In the genomic region with DNA sequence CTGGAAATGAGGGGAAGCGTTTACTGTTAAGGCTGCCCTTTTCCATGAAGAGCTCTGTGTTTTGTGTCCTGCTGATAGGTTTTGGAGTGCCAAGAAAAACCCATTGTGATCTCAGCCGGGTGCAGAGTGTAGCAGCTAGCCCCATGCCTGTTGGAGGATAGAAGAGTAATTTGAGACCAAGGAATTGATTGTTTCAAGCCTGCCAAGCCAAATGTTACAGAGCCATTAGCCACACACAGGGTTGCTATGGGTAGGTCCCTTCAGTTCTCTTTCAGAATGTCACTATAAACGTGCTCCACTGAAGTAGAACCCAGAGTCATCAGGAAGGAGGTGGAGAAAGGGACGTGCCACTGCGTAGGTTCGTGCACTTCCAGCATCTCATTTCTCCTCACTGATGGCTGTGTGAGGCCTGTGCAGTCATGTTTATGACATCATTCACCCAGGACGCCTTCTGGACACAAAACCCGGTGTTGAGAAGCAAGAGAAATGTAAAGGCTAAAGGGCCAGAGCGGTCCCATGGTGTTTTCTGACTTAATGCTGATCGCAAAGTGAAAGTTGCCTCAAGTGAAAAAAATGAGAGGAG, we compare ENCODE assay signal across 11 cellular contexts. TPM values are rescaled to one million over a fixed set of nuclear protein-coding genes. Genes with fewer than 3 reads are reported as not detected.
DNase-seq lines count a peak whose midpoint lies in the region; ATAC-seq and TF ChIP-seq lines count a peak whose summit lies in the region.
"Had no signal": no experiment of that assay in that cellular context is flagged by ENCODE, and none has a peak within 500 bp of the region (broad histone marks: within the 10 kb centered on the region; RNA-seq: fewer than 3 reads in every experiment).

No MANE protein-coding gene starts in this region.

- TF ChIP-seq CTCF in mammary epithelial cell (conservative IDR thresholded peaks at IDR 0.05 in 1 of 2, IDR thresholded peaks at IDR 0.05 in 1 of 2; ENCODE audit: extremely low read depth in 1 of 2, insufficient read depth in 1 of 2, low read depth in 1 of 2, low read length in 2 of 2) (no peak), breast epithelium (IDR thresholded peaks at IDR 0.05) (no peak), choroid plexus epithelial cell (conservative IDR thresholded peaks at IDR 0.05; ENCODE audit: low read depth, low read length) (no peak), right lobe of liver (IDR thresholded peaks at IDR 0.05) (no peak)

- BruUV-seq in mammary epithelial cell (replicated peaks; lab: Mats Ljungman, UMichigan), result no TSS peak

- H3K27me3 Mint-ChIP-seq in naive thymus-derived CD4-positive, alpha-beta T cell, result peaks cover 0 to 14% (median 0%) of the 10 kb centered on the region in 5 donors

- H3K4me2 ChIP-seq in mammary epithelial cell (ENCODE audit: insufficient read depth, low read depth, low read length), result peak overlapping the region; percentile 62

- in situ Hi-C loops in mammary epithelial cell (cut with MboI; ENCODE audit: low sequenced_read_pairs in 2 of 2), result no loop called here

- H3K36me3 Mint-ChIP-seq in naive thymus-derived CD4-positive, alpha-beta T cell, result no peaks in the 10 kb centered on the region

- H3K27ac ChIP-seq in mammary epithelial cell (ENCODE audit: insufficient read depth, low read depth, low read length) (no peak overlapping the region), breast epithelium (no peak overlapping the region), right lobe of liver (no peak overlapping the region)
- H3K27ac ChIP-seq in naive thymus-derived CD4-positive, alpha-beta T cell (ENCODE audit: low read depth, low read length), result no peak overlapping the region

- H3K27me3 ChIP-seq in mammary epithelial cell (ENCODE audit: insufficient read depth, low read length) (no peaks in the 10 kb centered on the region), breast epithelium (no peaks in the 10 kb centered on the region), right lobe of liver (no peaks in the 10 kb centered on the region)
- no peaks in the 10 kb centered on the region for H3K27me3 ChIP-seq in naive thymus-derived CD4-positive, alpha-beta T cell (ENCODE audit: control insufficient read depth in 2 of 2, insufficient read depth in 2 of 2, low read length in 2 of 2)

- H3K9me3 Mint-ChIP-seq in naive thymus-derived CD4-positive, alpha-beta T cell, result no peaks in the 10 kb centered on the region

- no peak for TF ChIP-seq POLR2A in breast epithelium (IDR thresholded peaks at IDR 0.05)
- TF ChIP-seq POLR2A in right lobe of liver (IDR thresholded peaks at IDR 0.05), result no peak
- no peak for TF ChIP-seq POLR2A in GM18505 (IDR thresholded peaks at IDR 0.05; ENCODE audit: borderline replicate concordance, extremely low read depth, insufficient read depth, insufficient read length)

- DNase-seq in mammary epithelial cell, result peak; percentile 77
- DNase-seq in breast epithelium (ENCODE audit: low spot score in 2 of 2), result no peak
- peak; percentile 75 for DNase-seq in choroid plexus epithelial cell (ENCODE audit: low read depth)
- DNase-seq in right lobe of liver, result peak in 1 of 3 donors; percentile 63
- no peak for DNase-seq in AG20443 (ENCODE audit: low spot score)
- DNase-seq in activated gamma-delta T cell (lab: John Stamatoyannopoulos, UW), result no peak
- DNase-seq in naive thymus-derived CD4-positive, alpha-beta T cell, result no peak
- DNase-seq: activated CD4-positive, CD25-positive, alpha-beta regulatory T cell; activated gamma-delta T cell treated with Interleukin-2 at 50 U/mL for 16 hours; small intestine had no signal

- no peaks in the 10 kb centered on the region for H4K20me1 ChIP-seq in mammary epithelial cell (ENCODE audit: insufficient read depth, low read length)

- no peak overlapping the region for H3K4me3 Mint-ChIP-seq in naive thymus-derived CD4-positive, alpha-beta T cell

- H3K4me1 Mint-ChIP-seq in naive thymus-derived CD4-positive, alpha-beta T cell, result peaks cover 0 to 3% (median 0%) of the 10 kb centered on the region in 7 donors

- no peaks in the 10 kb centered on the region for H3K36me3 ChIP-seq in mammary epithelial cell (ENCODE audit: insufficient read depth, low read length)
- H3K36me3 ChIP-seq in breast epithelium, result no peaks in the 10 kb centered on the region
- no peaks in the 10 kb centered on the region for H3K36me3 ChIP-seq in right lobe of liver
- H3K36me3 ChIP-seq in naive thymus-derived CD4-positive, alpha-beta T cell (ENCODE audit: control insufficient read depth in 2 of 3, insufficient read depth in 3 of 3, low read length in 3 of 3), result no peaks in the 10 kb centered on the region

- H3K79me2 ChIP-seq in mammary epithelial cell (ENCODE audit: insufficient read depth, low read length), result no peaks in the 10 kb centered on the region

- H3K4me1 ChIP-seq in mammary epithelial cell (ENCODE audit: insufficient read depth, low read length), result peaks cover 24% of the 10 kb centered on the region
- peaks cover 0 to 9% of the 10 kb centered on the region in 2 donors for H3K4me1 ChIP-seq in breast epithelium
- H3K4me1 ChIP-seq in right lobe of liver, result peaks cover 0 to 10% (median 0%) of the 10 kb centered on the region in 4 donors
- H3K4me1 ChIP-seq in naive thymus-derived CD4-positive, alpha-beta T cell (ENCODE audit: control insufficient read depth in 2 of 2, insufficient read depth in 2 of 2, low read length in 2 of 2), result no peaks in the 10 kb centered on the region

- CTCF ChIA-PET in mammary epithelial cell (lab: Charles Lee; ENCODE audit: low non-redundant PET), result no interaction called here
- CTCF ChIA-PET in naive thymus-derived CD4-positive, alpha-beta T cell (lab: Charles Lee), result no interaction called here

- H3K4me3 ChIP-seq in mammary epithelial cell (replicated peaks in 1 of 3; ENCODE audit: insufficient read depth in 1 of 3, low read depth in 2 of 3, low read length in 3 of 3), result no peak overlapping the region
- no peak overlapping the region for H3K4me3 ChIP-seq in breast epithelium
- H3K4me3 ChIP-seq in choroid plexus epithelial cell (ENCODE audit: low read depth, low read length), result no peak overlapping the region
- no peak overlapping the region for H3K4me3 ChIP-seq in right lobe of liver
- H3K4me3 ChIP-seq in naive thymus-derived CD4-positive, alpha-beta T cell (ENCODE audit: low read length), result no peak overlapping the region

- H3K9me3 ChIP-seq in mammary epithelial cell (replicated peaks; ENCODE audit: insufficient read depth, low read length), result no peaks in the 10 kb centered on the region
- H3K9me3 ChIP-seq in breast epithelium, result no peaks in the 10 kb centered on the region
- no peaks in the 10 kb centered on the region for H3K9me3 ChIP-seq in right lobe of liver
- H3K9me3 ChIP-seq in naive thymus-derived CD4-positive, alpha-beta T cell (ENCODE audit: control insufficient read depth in 2 of 3, low read length in 3 of 3), result no peaks in the 10 kb centered on the region

- H2AFZ ChIP-seq in mammary epithelial cell (ENCODE audit: low read depth, low read length), result peak overlapping the region; percentile 94

- ATAC-seq in right lobe of liver (peak; percentile 77 to 89 (median 83)), GM18505 (IDR thresholded peaks at IDR 0.05; ENCODE audit: unreplicated experiment) (no peak)
- no peak for ATAC-seq in naive thymus-derived CD4-positive, alpha-beta T cell

- 8% methylated on average over 7 of the region's 10 CpGs for WGBS in mammary epithelial cell (ENCODE audit: low coverage, missing lambda C conversion rate)
- 57% methylated on average over 10 of the region's 10 CpGs for WGBS in right lobe of liver (ENCODE audit: insufficient coverage, low coverage, low lambda C conversion rate, missing lambda C conversion rate)

- POLR2A ChIA-PET in naive thymus-derived CD4-positive, alpha-beta T cell (lab: Charles Lee), result no interaction called here

- dilution Hi-C loops in mammary epithelial cell (cut with HindIII; ENCODE audit: low sequenced_read_pairs), result no loop called here

- intact Hi-C loops in mammary epithelial cell (cut with micrococcal nuclease), result loop anchor here (5.0 kb wide), 1 partner anchor 32 kb away; no protein-coding TSS in a partner anchor
- intact Hi-C loops in breast epithelium (cut with DNase I; ENCODE audit: low total_unique reads), result no loop called here
- intact Hi-C loops in right lobe of liver (cut with DNase I), result loop anchor here in 1 of 2 donors (10.0 kb wide), 1 partner anchor 80 kb away; no protein-coding TSS in a partner anchor
- intact Hi-C loops in naive thymus-derived CD4-positive, alpha-beta T cell (cut with micrococcal nuclease), result no loop called here

- H3K27ac Mint-ChIP-seq in naive thymus-derived CD4-positive, alpha-beta T cell, result no peak overlapping the region

- peak overlapping the region; percentile 28 for H3K9ac ChIP-seq in mammary epithelial cell (ENCODE audit: insufficient read depth, low read length)

RNA-seq across cellular contexts. Expression of a gene that starts 6.6 kb away (rescaled TPM):
- total RNA-seq in mammary epithelial cell, result under 1 TPM; 0.45 to 0.83 TPM
- 3.2 TPM for polyA plus RNA-seq in mammary epithelial cell
- 15.0 TPM for polyA minus RNA-seq in mammary epithelial cell
- total RNA-seq in breast epithelium, result 10 to 100 TPM in 1 of 3 donors, 1 to 10 TPM in 2; 4.3 to 16.4 (median 5.9) TPM
- 1 to 10 TPM; 3.7 to 6.5 (median 4.9) TPM for total RNA-seq in right lobe of liver
- 1 to 10 TPM in 2 of 5 experiments, under 1 TPM in 1, not detected in 2; 0.93 to 2.1 (median 1.5) TPM for total RNA-seq in naive thymus-derived CD4-positive, alpha-beta T cell
- under 1 TPM; 0.60 to 0.91 TPM for polyA plus RNA-seq in naive thymus-derived CD4-positive, alpha-beta T cell

Comparison
In these comparisons a context has a peak if more than half of its experiments do, and no peak if none do; other contexts are left out.
1. DNase-seq: peak in mammary epithelial cell (single experiment) and choroid plexus epithelial cell (single experiment); none in breast epithelium (0 of 2), AG20443 (single experiment), activated gamma-delta T cell (single experiment) and naive thymus-derived CD4-positive, alpha-beta T cell (0 of 9).
2. ATAC-seq: peak in right lobe of liver (4 of 4); none in GM18505 (single experiment) and naive thymus-derived CD4-positive, alpha-beta T cell (single experiment).